Comparison of ENCODE assay signal across 13 cellular contexts in the genomic region with DNA sequence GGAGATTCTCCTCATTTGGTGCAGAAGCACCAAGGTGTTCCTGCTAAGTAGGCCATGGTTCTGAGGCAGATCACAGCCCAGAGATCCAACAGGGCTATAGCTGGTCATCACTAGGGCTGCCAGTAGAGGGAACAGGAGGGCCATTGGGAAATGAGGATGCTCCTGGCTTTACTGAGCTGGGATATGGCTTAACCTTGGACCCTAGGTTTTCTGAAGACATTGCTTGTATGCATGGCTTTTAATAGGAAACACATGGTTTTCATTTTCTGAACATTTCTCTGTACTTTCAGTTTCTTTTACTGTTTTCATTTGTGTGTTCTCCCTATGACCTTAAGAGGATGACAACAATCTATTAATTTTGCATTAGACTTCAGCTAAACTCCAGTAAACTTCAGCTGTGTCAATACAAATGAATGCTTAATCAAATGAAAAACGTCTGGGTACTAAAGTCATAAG. TPM values are rescaled to one million over a fixed set of nuclear protein-coding genes. Genes with fewer than 3 reads are reported as not detected.
DNase-seq lines count a peak whose midpoint lies in the region; ATAC-seq and TF ChIP-seq lines count a peak whose summit lies in the region.
"Had no signal": no experiment of that assay in that cellular context is flagged by ENCODE, and none has a peak within 500 bp of the region (broad histone marks: within the 10 kb centered on the region; RNA-seq: fewer than 3 reads in every experiment).

A gene (minus strand): TSS at position 406 of the 456 bp plus-strand sequence. CDS start 262 bp downstream, at position 144.

- H3K4me1 Mint-ChIP-seq in activated T-cell treated with anti-CD3 and anti-CD28 coated beads, Interleukin-2, amount 50 U/mL, for 24 hours (ENCODE audit: low read depth) = peaks cover 23% of the 10 kb centered on the region

- ATAC-seq in GM19372 (IDR thresholded peaks at IDR 0.05; ENCODE audit: low read depth, unreplicated experiment) = peak; percentile 74
- peak; percentile 67 for ATAC-seq in HG03025 (IDR thresholded peaks at IDR 0.05; ENCODE audit: low FRiP score, unreplicated experiment)
- ATAC-seq: body of pancreas; CD8-positive, alpha-beta T cell; stimulated activated memory B cell treated with anti-CD40 and anti-IgM and Interleukin-4, amounts not matched to agents 10 μg/mL and 1 μg/mL and 100 μg/mL, for 72 hours had no signal

- H3K4me3 Mint-ChIP-seq in activated T-cell treated with anti-CD3 and anti-CD28 coated beads, Interleukin-2, amount 50 U/mL, for 24 hours = no peak within 1 kb of the TSS
- H3K4me3 Mint-ChIP-seq: CD8-positive, alpha-beta T cell; stimulated activated memory B cell treated with anti-CD40 and anti-IgM and Interleukin-4, amounts not matched to agents 10 μg/mL and 1 μg/mL and 100 μg/mL, for 72 hours had no signal

- TF ChIP-seq POLR2A in lower leg skin (IDR thresholded peaks at IDR 0.05) = no peak

- H3K27me3 Mint-ChIP-seq in activated T-cell treated with anti-CD3 and anti-CD28 coated beads, Interleukin-2, amount 50 U/mL, for 24 hours = no peaks in the 10 kb centered on the region
- H3K27me3 Mint-ChIP-seq: stimulated activated memory B cell treated with anti-CD40 and anti-IgM and Interleukin-4, amounts not matched to agents 10 μg/mL and 1 μg/mL and 100 μg/mL, for 72 hours had no signal

- 37 to 45% methylated on average over 1 of the region's 1 CpG for WGBS in lower leg skin, 2 donors

- no peaks in the 10 kb centered on the region for H3K36me3 ChIP-seq in brain microvascular endothelial cell (replicated peaks)

- in situ Hi-C loops in brain microvascular endothelial cell (cut with HindIII; ENCODE audit: low pct_ligation_motif_present, low sequenced_read_pairs) = no loop called here

- H3K27me3 ChIP-seq in brain microvascular endothelial cell (replicated peaks) = no peaks in the 10 kb centered on the region
- H3K27me3 ChIP-seq: body of pancreas had no signal

- no peak for DNase-seq in AG10803 (ENCODE audit: low read depth)
- no peak for DNase-seq in brain microvascular endothelial cell
- no peak for DNase-seq in activated T-cell treated with anti-CD3 and anti-CD28 coated beads, Interleukin-2, amount 50 U/mL, for 24 hours
- DNase-seq in NCI-H226 = no peak
- no peak for DNase-seq in lower leg skin (ENCODE audit: low spot score in 2 of 2)
- DNase-seq in cerebellar cortex (ENCODE audit: low spot score) = no peak
- DNase-seq: body of pancreas; CD8-positive, alpha-beta T cell; NCI-H2081 had no signal

- intact Hi-C loops in lower leg skin (cut with DNase I; ENCODE audit: low total_unique reads) = no loop called here

- no peaks in the 10 kb centered on the region for H3K36me3 Mint-ChIP-seq in activated T-cell treated with anti-CD3 and anti-CD28 coated beads, Interleukin-2, amount 50 U/mL, for 24 hours (ENCODE audit: low read depth)
- H3K36me3 Mint-ChIP-seq: CD8-positive, alpha-beta T cell; stimulated activated memory B cell treated with anti-CD40 and anti-IgM and Interleukin-4, amounts not matched to agents 10 μg/mL and 1 μg/mL and 100 μg/mL, for 72 hours had no signal

- TF ChIP-seq CTCF in AG10803 (conservative IDR thresholded peaks at IDR 0.05; ENCODE audit: low read length) (0 out of 2 replicates have a peak, but pooled peaks have one; percentile 18), brain microvascular endothelial cell (IDR thresholded peaks at IDR 0.05; ENCODE audit: low read depth, low read length, missing control alignments) (peak; percentile 56), lower leg skin (IDR thresholded peaks at IDR 0.05) (no peak)

- no peak within 1 kb of the TSS for H3K4me3 ChIP-seq in AG10803 (ENCODE audit: low read length)
- no peak within 1 kb of the TSS for H3K4me3 ChIP-seq in brain microvascular endothelial cell (ENCODE audit: low read depth, low read length)
- H3K4me3 ChIP-seq in lower leg skin (ENCODE audit: low read depth, poor library complexity, severe bottlenecking) = no peak within 1 kb of the TSS
- H3K4me3 ChIP-seq: body of pancreas had no signal

- H3K27ac Mint-ChIP-seq in activated T-cell treated with anti-CD3 and anti-CD28 coated beads, Interleukin-2, amount 50 U/mL, for 24 hours = no peak within 1 kb of the TSS
- H3K27ac Mint-ChIP-seq: CD8-positive, alpha-beta T cell; stimulated activated memory B cell treated with anti-CD40 and anti-IgM and Interleukin-4, amounts not matched to agents 10 μg/mL and 1 μg/mL and 100 μg/mL, for 72 hours had no signal

- H3K9me3 Mint-ChIP-seq in activated T-cell treated with anti-CD3 and anti-CD28 coated beads, Interleukin-2, amount 50 U/mL, for 24 hours = no peaks in the 10 kb centered on the region
- H3K9me3 Mint-ChIP-seq: CD8-positive, alpha-beta T cell; stimulated activated memory B cell treated with anti-CD40 and anti-IgM and Interleukin-4, amounts not matched to agents 10 μg/mL and 1 μg/mL and 100 μg/mL, for 72 hours had no signal

- H3K27ac ChIP-seq in brain microvascular endothelial cell = no peak within 1 kb of the TSS
- H3K27ac ChIP-seq: body of pancreas had no signal

RNA-seq across cellular contexts. Expression of the gene that starts here (rescaled TPM):
- total RNA-seq in lower leg skin = not detected
- total RNA-seq: body of pancreas; CD8-positive, alpha-beta T cell; renal cortical epithelial cell had no signal

Comparison
In these comparisons a context has a peak if more than half of its experiments do, and no peak if none do; other contexts are left out.
1. CTCF ChIP-seq: peak in AG10803 (single experiment) and brain microvascular endothelial cell (single experiment); none in lower leg skin (0 of 3).